In the genomic region with DNA sequence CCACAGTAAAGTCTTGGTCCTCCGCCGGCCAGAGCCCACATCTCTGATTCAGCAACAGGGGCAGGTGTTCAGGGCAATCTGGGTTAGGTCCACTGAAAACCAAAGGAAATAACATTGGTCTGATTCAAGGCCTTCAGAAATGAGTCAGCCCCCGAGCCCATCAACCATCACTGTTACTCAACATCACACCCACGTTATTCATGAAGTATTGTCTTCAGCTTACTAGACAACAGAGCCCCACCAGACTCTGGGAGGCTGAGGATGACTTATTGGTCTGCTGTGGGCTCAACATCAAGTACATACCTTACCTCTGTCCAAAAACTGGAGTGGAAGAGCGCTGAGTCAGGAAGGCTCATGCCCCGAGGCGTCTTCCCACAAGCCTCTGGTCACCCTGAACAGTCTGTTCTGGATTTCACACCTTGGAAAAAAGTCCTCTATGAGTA, we compare ENCODE assay signal across 8 cellular contexts.
DNase-seq lines count a peak whose midpoint lies in the region; ATAC-seq and TF ChIP-seq lines count a peak whose summit lies in the region.

No MANE protein-coding gene starts in this region.

- H3K4me1 ChIP-seq in heart right ventricle, result peaks cover 0 to 49% (median 9%) of the 10 kb centered on the region in 9 donors
- H3K4me1 ChIP-seq in transverse colon, result peaks cover 0 to 3% (median 0%) of the 10 kb centered on the region in 4 donors
- peaks cover 6% of the 10 kb centered on the region for H3K4me1 ChIP-seq in testis

- H3K27me3 ChIP-seq in heart right ventricle (no peaks in the 10 kb centered on the region), transverse colon (no peaks in the 10 kb centered on the region), testis (no peaks in the 10 kb centered on the region)

- H3K27ac ChIP-seq in heart right ventricle (peak overlapping the region in 3 of 10 donors; percentile 24 to 83 (median 39)), RWPE1 (peak overlapping the region; percentile 95), transverse colon (peak overlapping the region in 1 of 4 donors; percentile 35), testis (no peak overlapping the region)

- H3K4me3 ChIP-seq in heart right ventricle (no peak overlapping the region), transverse colon (no peak overlapping the region), testis (no peak overlapping the region)

- POLR2A ChIA-PET in RWPE1 (lab: Yijun Ruan, JAX; ENCODE audit: low non-redundant PET), result no interaction called here

- no peak for DNase-seq in heart right ventricle
- DNase-seq in Right ventricle myocardium inferior (ENCODE audit: missing footprints), result no peak
- peak; percentile 100 for DNase-seq in RWPE1 (ENCODE audit: low spot score)
- peak; percentile 96 for DNase-seq in fibroblast of gingiva (ENCODE audit: low read depth)
- DNase-seq in stimulated activated CD4-positive, alpha-beta T cell treated with anti-CD3 and anti-CD28 coated beads, Interleukin-4, amount 100 ng/mL, for 24 hours, result peak; percentile 36
- DNase-seq in transverse colon, result no peak
- no peak for DNase-seq in testis

- peak in 7 of 8 donors; percentile 18 to 87 (median 55) for ATAC-seq in heart right ventricle
- ATAC-seq in Right ventricle myocardium inferior, result no peak
- peak; percentile 72 for ATAC-seq in HG02840 (IDR thresholded peaks at IDR 0.05; ENCODE audit: low FRiP score, unreplicated experiment)

- TF ChIP-seq POLR2A in transverse colon (IDR thresholded peaks at IDR 0.05), result no peak
- no peak for TF ChIP-seq POLR2A in testis (IDR thresholded peaks at IDR 0.05)

- H3K9me3 ChIP-seq in heart right ventricle (no peaks in the 10 kb centered on the region), transverse colon (no peaks in the 10 kb centered on the region), testis (no peaks in the 10 kb centered on the region)

- intact Hi-C loops in heart right ventricle (cut with DNase I) (no loop called here), Right ventricle myocardium inferior (cut with DNase I) (no loop called here), transverse colon (cut with DNase I; ENCODE audit: low total_unique reads) (no loop called here), testis (cut with DNase I; ENCODE audit: low total_unique reads) (no loop called here)

- WGBS in heart right ventricle, 2 donors, result 84 to 90% methylated on average over 7 of the region's 7 CpGs
- 67% methylated on average over 7 of the region's 7 CpGs; no CpG with 5 or more reads in 1 of the 2 donors for WGBS in transverse colon (ENCODE audit: low coverage in 1 of 2), 2 donors
- 90 to 93% methylated on average over 7 of the region's 7 CpGs for WGBS in testis, 2 donors

- no peak for TF ChIP-seq CTCF in heart right ventricle (IDR thresholded peaks at IDR 0.05)
- TF ChIP-seq CTCF in RWPE1 (conservative IDR thresholded peaks at IDR 0.05; ENCODE audit: low read depth), result no peak
- TF ChIP-seq CTCF in transverse colon (IDR thresholded peaks at IDR 0.05), result no peak
- no peak for TF ChIP-seq CTCF in testis (IDR thresholded peaks at IDR 0.05)

- CTCF ChIA-PET in RWPE1 (lab: Yijun Ruan, JAX), result interaction anchor here (0.9 kb wide), 1 partner anchor 762 kb away, joined by 3 read pairs; no protein-coding TSS in a partner anchor

- no peak for TF ChIP-seq EP300 in transverse colon (IDR thresholded peaks at IDR 0.05; ENCODE audit: low read depth)

- in situ Hi-C loops in transverse colon (cut with MboI; ENCODE audit: low pct_ligation_motif_present in 1 of 4, low pct_unique_long_range_greater_than_20kb in 1 of 4, low sequenced_read_pairs in 3 of 4), result no loop called here

- no peaks in the 10 kb centered on the region for H3K36me3 ChIP-seq in heart right ventricle
- H3K36me3 ChIP-seq in transverse colon, result no peaks in the 10 kb centered on the region
- H3K36me3 ChIP-seq in testis (ENCODE audit: low read depth, missing control alignments), result no peaks in the 10 kb centered on the region

Comparison
In these comparisons a context has a peak if more than half of its experiments do, and no peak if none do; other contexts are left out.
1. DNase-seq: peak in RWPE1 (single experiment), fibroblast of gingiva (single experiment) and stimulated activated CD4-positive, alpha-beta T cell treated with anti-CD3 and anti-CD28 coated beads, Interleukin-4, amount 100 ng/mL, for 24 hours (single experiment); none in heart right ventricle (0 of 2), Right ventricle myocardium inferior (single experiment), transverse colon (single experiment) and testis (single experiment).